8 cellular contexts compared by ENCODE assay signal in the genomic region with DNA sequence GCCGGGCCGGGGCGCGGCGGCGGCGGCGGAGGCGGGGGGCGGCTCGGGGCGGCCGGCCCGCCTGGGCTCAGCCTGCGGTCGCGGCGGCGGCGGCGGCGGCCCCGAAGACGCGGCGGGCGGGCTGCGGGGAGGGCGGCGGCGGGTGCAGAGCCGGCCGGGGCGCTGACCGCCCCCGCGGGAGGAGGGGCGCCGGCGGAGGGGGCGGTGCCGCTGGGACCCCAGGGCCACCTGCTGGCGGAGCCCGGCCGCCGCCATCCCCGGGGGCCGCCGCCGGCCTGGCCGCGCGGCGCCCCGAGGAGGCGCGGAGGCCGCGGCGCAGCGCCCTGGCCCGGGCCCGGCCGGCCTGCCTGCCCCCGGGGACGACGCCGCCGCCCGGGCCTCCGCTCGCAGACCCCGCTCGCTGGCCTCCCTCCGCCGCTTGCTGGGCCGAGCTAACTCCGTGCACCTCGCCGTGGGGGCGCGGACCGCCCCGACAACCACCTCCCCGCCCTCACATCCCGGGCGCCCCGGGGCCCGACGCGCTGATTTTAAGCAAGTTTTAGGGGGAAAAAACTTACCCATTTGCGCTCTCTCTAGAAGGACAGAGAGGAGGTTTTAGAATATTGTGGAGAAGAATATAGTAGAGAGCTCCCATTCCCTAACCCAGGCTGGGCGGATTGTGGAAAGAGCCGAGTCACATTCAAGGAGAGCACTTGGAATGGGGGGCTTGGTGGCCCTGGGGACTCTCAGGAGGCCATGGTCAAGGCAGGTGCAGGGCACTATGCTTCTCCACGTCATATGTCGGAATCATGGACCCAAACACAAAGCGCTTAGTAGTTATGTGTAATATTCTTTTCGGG. TPM values are rescaled to one million over a fixed set of nuclear protein-coding genes. Genes with fewer than 3 reads are reported as not detected.
DNase-seq lines count a peak whose midpoint lies in the region; FAIRE-seq and TF ChIP-seq lines count a peak whose summit lies in the region.

A gene with protein sequence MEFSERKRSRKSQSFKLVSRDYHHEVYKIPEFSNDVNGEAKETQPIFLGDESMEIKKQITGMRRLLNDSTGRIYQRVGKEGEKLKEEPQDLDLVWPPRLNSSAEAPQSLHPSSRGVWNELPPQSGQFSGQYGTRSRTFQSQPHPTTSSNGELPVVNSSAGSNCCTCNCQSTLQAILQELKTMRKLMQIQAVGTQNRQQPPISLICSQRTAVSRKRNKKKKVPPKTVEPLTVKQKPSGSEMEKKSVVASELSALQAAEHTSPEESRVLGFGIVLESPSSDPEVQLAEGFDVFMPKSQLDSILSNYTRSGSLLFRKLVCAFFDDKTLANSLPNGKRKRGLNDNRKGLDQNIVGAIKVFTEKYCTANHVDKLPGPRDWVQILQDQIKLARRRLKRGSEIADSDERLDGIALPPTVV (minus strand): TSS at position 140 of the 839 bp plus-strand sequence. CDS start 481 bp downstream, outside the sequence.

- CTCF ChIA-PET in A673 (lab: Charles Lee) = no interaction called here

- H3K4me3 ChIP-seq in A673 (ENCODE audit: low read depth, low read length, poor library complexity, severe bottlenecking) (peak within 1 kb of the TSS; percentile 55), WERI-Rb-1 (ENCODE audit: low read depth, low read length) (peak within 1 kb of the TSS; percentile 61), fibroblast of villous mesenchyme (ENCODE audit: low read depth, low read length) (peak within 1 kb of the TSS; percentile 53)

- peak within 1 kb of the TSS; percentile 86 to 95 (median 95) for H3K4me3 Mint-ChIP-seq in nephron

- peaks cover 13% of the 10 kb centered on the region for H3K4me1 Mint-ChIP-seq in nephron

- no peaks in the 10 kb centered on the region for H3K36me3 Mint-ChIP-seq in nephron (ENCODE audit: low read depth)

- H3K9me3 ChIP-seq in A673 (ENCODE audit: low read depth, low read length, poor library complexity, severe bottlenecking) (no peaks in the 10 kb centered on the region), WERI-Rb-1 (ENCODE audit: severe bottlenecking) (no peaks in the 10 kb centered on the region)

- intact Hi-C loops in A673 (cut with micrococcal nuclease; ENCODE audit: unreplicated experiment) = no loop called here

- FAIRE-seq in GM12891 (lab: Jason Lieb, UNC) = no peak

- no peak for TF ChIP-seq CTCF in A673 (conservative IDR thresholded peaks at IDR 0.05; ENCODE audit: low read depth, low read length)
- no peak for TF ChIP-seq CTCF in WERI-Rb-1 (IDR thresholded peaks at IDR 0.05; ENCODE audit: low read depth, low read length)
- TF ChIP-seq CTCF in fibroblast of villous mesenchyme (IDR thresholded peaks at IDR 0.05; ENCODE audit: insufficient read depth, low read depth, low read length) = no peak
- no peak for TF ChIP-seq CTCF in nephron (IDR thresholded peaks at IDR 0.05; ENCODE audit: unreplicated experiment in 3 of 3)

- H3K27ac ChIP-seq in A673 (ENCODE audit: low read depth, low read length, poor library complexity, severe bottlenecking) = peak within 1 kb of the TSS; percentile 55
- H3K27ac ChIP-seq in WERI-Rb-1 = peak within 1 kb of the TSS; percentile 55

- no peak for TF ChIP-seq POLR2A in GM12891 (IDR thresholded peaks at IDR 0.05; ENCODE audit: low read depth, low read length)

- POLR2A ChIA-PET in A673 (lab: Charles Lee; ENCODE audit: low non-redundant PET) = interaction anchor here (0.6 kb wide), 1 partner anchor 151 kb away, joined by 3 read pairs; no protein-coding TSS in a partner anchor

- peaks cover 15% of the 10 kb centered on the region for H3K4me1 ChIP-seq in A673 (ENCODE audit: insufficient read depth, low read length, poor library complexity, severe bottlenecking)

- H3K27me3 ChIP-seq in A673 (replicated peaks; ENCODE audit: insufficient read depth, low read depth, low read length, poor library complexity) = peaks cover 3% of the 10 kb centered on the region
- H3K27me3 ChIP-seq in WERI-Rb-1 (ENCODE audit: insufficient read depth, low read depth, severe bottlenecking) = no peaks in the 10 kb centered on the region

- peak within 1 kb of the TSS; percentile 87 to 96 (median 90) for H3K27ac Mint-ChIP-seq in nephron

- BruUV-seq in A673 (replicated peaks; lab: Mats Ljungman, UMichigan) = no TSS peak

- DNase-seq in A673 (ENCODE audit: low spot score) (peak; percentile 48), GM12891 (ENCODE audit: insufficient read length, low spot score) (peak; percentile 58), WERI-Rb-1 (peak; percentile 28), fibroblast of villous mesenchyme (ENCODE audit: low read depth) (no peak), COR-L47 (lab: John Stamatoyannopoulos, UW) (no peak), activated gamma-delta T cell (lab: John Stamatoyannopoulos, UW) (no peak), HUDEP-2 (lab: John Stamatoyannopoulos, UW; ENCODE audit: unreplicated experiment in 76 of 76) (no peak)

- H3K9me3 Mint-ChIP-seq in nephron = no peaks in the 10 kb centered on the region

- peaks cover 21% of the 10 kb centered on the region for H3K27me3 Mint-ChIP-seq in nephron (ENCODE audit: low read depth)

- H3K36me3 ChIP-seq in A673 (ENCODE audit: insufficient read depth, low read length, poor library complexity, severe bottlenecking) (no peaks in the 10 kb centered on the region), WERI-Rb-1 (no peaks in the 10 kb centered on the region)

TF ChIP-seq in GM12891, 5 proteins besides CTCF, POLR2A, EP300 and RAD21:
- TF ChIP-seq PAX5 (IDR thresholded peaks at IDR 0.05; ENCODE audit: insufficient read depth, low read length, severe bottlenecking) (no peak), SPI1 (IDR thresholded peaks at IDR 0.05; ENCODE audit: low read depth, low read length) (no peak)

RNA-seq across cellular contexts. Expression of the gene that starts here (rescaled TPM):
- total RNA-seq in A673 (2021) (14.8 and 19.5 TPM in 2 replicates), fibroblast of villous mesenchyme (under 0.01 and 0.64 TPM in 2 replicates)
- polyA plus RNA-seq in GM12891 (2012; ENCODE audit: low read depth, missing spikeins) = not detected

Comparison
In these comparisons a context has a peak if more than half of its experiments do, and no peak if none do; other contexts are left out.
1. DNase-seq: peak in A673 (single experiment), GM12891 (single experiment) and WERI-Rb-1 (single experiment); none in fibroblast of villous mesenchyme (single experiment), COR-L47 (single experiment), activated gamma-delta T cell (single experiment) and HUDEP-2 (0 of 76).
2. Peak in every context shown above with its lines, with median percentiles within 50 percentile points of each other: H3K4me3 ChIP-seq.